Comparison of ENCODE assay signal across 27 cellular contexts in genomic region chr7:136389933-136390332, GRCh38.
"Had no signal": no experiment of that assay in that cellular context is flagged by ENCODE, and none has a peak within 500 bp of the region (broad histone marks: within the 10 kb centered on the region; RNA-seq: fewer than 3 reads in every experiment).

No MANE protein-coding gene starts in this region.

- DNase-seq: activated CD4-positive, alpha-beta T cell treated with anti-CD3 and anti-CD28 coated beads for 36 hours; activated CD4-positive, CD25-positive, alpha-beta regulatory T cell; activated effector memory CD4-positive, alpha-beta T cell treated with Interleukin-2 at 50 U/mL for 16 hours; activated naive CD4-positive, alpha-beta T cell treated with Interleukin-2 at 50 U/mL for 16 hours; aorta; foreskin keratinocyte; kidney glomerular epithelial cell; left ventricle myocardium inferior; posterior cingulate gyrus; stimulated activated CD4-positive, alpha-beta T cell treated with anti-CD3 and anti-CD28 coated beads, Interleukin-1b, Interleukin-23, amount 100 ng/mL, for 48 hours; stimulated activated CD4-positive, alpha-beta T cell treated with anti-CD3 and anti-CD28 coated beads, Interleukin-4, amount 100 ng/mL, for 4 hours; stimulated activated CD8-positive, alpha-beta memory T cell treated with anti-CD3 and anti-CD28 coated beads, Interleukin-4, amount 100 ng/mL, for 48 hours; stimulated activated naive CD8-positive, alpha-beta T cell treated with anti-CD3 and anti-CD28 coated beads, Interleukin-15, amount 100 ng/mL, for 72 hours; substantia nigra; SW 1271; uterus had no signal

- H3K9me3 ChIP-seq: esophagus muscularis mucosa, left ventricle myocardium inferior, uterus had no signal

- H3K4me1 Mint-ChIP-seq: activated CD4-positive, alpha-beta T cell treated with anti-CD3 and anti-CD28 coated beads for 36 hours; brain; nephron; stimulated activated memory B cell treated with anti-CD40 and anti-IgM and Interleukin-4, amounts not matched to agents 10 μg/mL and 1 μg/mL and 100 μg/mL, for 72 hours; stimulated activated naive CD8-positive, alpha-beta T cell treated with anti-CD3 and anti-CD28 coated beads, Interleukin-15, amount 100 ng/mL, for 72 hours had no signal

- H3K9me3 Mint-ChIP-seq: brain; nephron; stimulated activated memory B cell treated with anti-CD40 and anti-IgM and Interleukin-4, amounts not matched to agents 10 μg/mL and 1 μg/mL and 100 μg/mL, for 72 hours; stimulated activated naive CD8-positive, alpha-beta T cell treated with anti-CD3 and anti-CD28 coated beads, Interleukin-15, amount 100 ng/mL, for 72 hours; T-helper 1 cell treated with Interleukin-12 subunit alpha and Interleukin-12 subunit beta and Interleukin-4 antibody, amounts not matched to agents 30 μg/mL and 1 μg/mL, for 36 hours; type B pancreatic cell had no signal

- H3K4me3 Mint-ChIP-seq: activated CD4-positive, alpha-beta T cell treated with anti-CD3 and anti-CD28 coated beads for 36 hours; activated naive CD8-positive, alpha-beta T cell; brain; nephron; stimulated activated memory B cell treated with anti-CD40 and anti-IgM and Interleukin-4, amounts not matched to agents 10 μg/mL and 1 μg/mL and 100 μg/mL, for 72 hours; stimulated activated naive CD8-positive, alpha-beta T cell treated with anti-CD3 and anti-CD28 coated beads, Interleukin-15, amount 100 ng/mL, for 72 hours; T-helper 1 cell treated with Interleukin-12 subunit alpha and Interleukin-12 subunit beta and Interleukin-4 antibody, amounts not matched to agents 30 μg/mL and 1 μg/mL, for 36 hours; type B pancreatic cell had no signal

- H3K4me3 ChIP-seq: coronary artery, esophagus muscularis mucosa, left ventricle myocardium inferior, lung, smooth muscle cell, uterus had no signal

- H3K27ac Mint-ChIP-seq: activated CD4-positive, alpha-beta T cell treated with anti-CD3 and anti-CD28 coated beads for 36 hours; activated naive CD8-positive, alpha-beta T cell; brain; nephron; stimulated activated memory B cell treated with anti-CD40 and anti-IgM and Interleukin-4, amounts not matched to agents 10 μg/mL and 1 μg/mL and 100 μg/mL, for 72 hours; stimulated activated naive CD8-positive, alpha-beta T cell treated with anti-CD3 and anti-CD28 coated beads, Interleukin-15, amount 100 ng/mL, for 72 hours; T-helper 1 cell treated with Interleukin-12 subunit alpha and Interleukin-12 subunit beta and Interleukin-4 antibody, amounts not matched to agents 30 μg/mL and 1 μg/mL, for 36 hours; type B pancreatic cell had no signal

- H3K36me3 Mint-ChIP-seq: activated naive CD8-positive, alpha-beta T cell; brain; stimulated activated memory B cell treated with anti-CD40 and anti-IgM and Interleukin-4, amounts not matched to agents 10 μg/mL and 1 μg/mL and 100 μg/mL, for 72 hours; type B pancreatic cell had no signal

- H3K36me3 ChIP-seq: esophagus muscularis mucosa, left ventricle myocardium inferior, uterus had no signal

- H3K27me3 ChIP-seq: esophagus muscularis mucosa, foreskin keratinocyte had no signal

- H3K27ac ChIP-seq: coronary artery, esophagus muscularis mucosa, foreskin keratinocyte, left ventricle myocardium inferior, uterus had no signal

- H3K27me3 Mint-ChIP-seq: activated CD4-positive, alpha-beta T cell treated with anti-CD3 and anti-CD28 coated beads for 36 hours; activated naive CD8-positive, alpha-beta T cell; brain; stimulated activated memory B cell treated with anti-CD40 and anti-IgM and Interleukin-4, amounts not matched to agents 10 μg/mL and 1 μg/mL and 100 μg/mL, for 72 hours; stimulated activated naive CD8-positive, alpha-beta T cell treated with anti-CD3 and anti-CD28 coated beads, Interleukin-15, amount 100 ng/mL, for 72 hours; type B pancreatic cell had no signal

- ATAC-seq: activated CD4-positive, alpha-beta T cell treated with anti-CD3 and anti-CD28 coated beads for 36 hours; foreskin keratinocyte; sciatic nerve; stimulated activated memory B cell treated with anti-CD40 and anti-IgM and Interleukin-4, amounts not matched to agents 10 μg/mL and 1 μg/mL and 100 μg/mL, for 72 hours; stimulated activated naive CD8-positive, alpha-beta T cell treated with anti-CD3 and anti-CD28 coated beads, Interleukin-15, amount 100 ng/mL, for 72 hours had no signal

- H3K4me1 ChIP-seq: esophagus muscularis mucosa, foreskin keratinocyte, left ventricle myocardium inferior, uterus had no signal
